ENCODE assay signal across 11 cellular contexts in the genomic region with DNA sequence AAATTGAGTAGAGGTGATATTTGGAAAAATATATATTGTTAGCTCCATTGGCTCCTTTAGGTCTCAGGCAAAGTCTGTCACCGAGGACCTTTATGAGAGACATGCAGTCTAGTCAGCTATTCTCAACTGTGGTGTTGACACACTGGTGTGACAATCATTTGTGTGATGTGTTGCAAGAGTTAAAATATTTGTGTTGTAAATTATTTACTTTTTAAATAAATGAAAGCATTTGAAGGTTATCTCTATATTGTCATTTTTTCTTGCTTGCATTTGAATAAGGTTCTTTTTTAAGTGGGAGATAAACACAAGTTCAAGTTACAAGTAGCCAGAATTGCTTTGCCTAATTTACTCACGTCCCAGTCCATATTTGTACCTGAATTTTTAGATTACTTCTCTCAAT. TPM values are rescaled to one million over a fixed set of nuclear protein-coding genes. Genes with fewer than 3 reads are reported as not detected.
DNase-seq lines count a peak whose midpoint lies in the region; ATAC-seq and TF ChIP-seq lines count a peak whose summit lies in the region.
"Had no signal": no experiment of that assay in that cellular context is flagged by ENCODE, and none has a peak within 500 bp of the region (broad histone marks: within the 10 kb centered on the region; RNA-seq: fewer than 3 reads in every experiment).

No MANE protein-coding gene starts in this region.

- DNase-seq in CD1c-positive myeloid dendritic cell (ENCODE audit: extremely low spot score) = peak; percentile 60
- no peak for DNase-seq in activated T-helper 2 cell treated with anti-CD3 and anti-CD28 coated beads, Interferon-gamma antibody, Interleukin-2, Interleukin-4, amounts not matched to agents 10 μg/mL and 5 μg/mL and 100 μg/mL, durations not matched to agents 14 hours and 24 hours and 36 hours (ENCODE audit: low spot score)
- DNase-seq in naive thymus-derived CD8-positive, alpha-beta T cell = no peak
- no peak for DNase-seq in T1000 (lab: John Stamatoyannopoulos, UW)
- no peak for DNase-seq in head of caudate nucleus
- no peak for DNase-seq in GM03348 (ENCODE audit: low spot score)
- DNase-seq: colonic mucosa, nucleus accumbens, Peyer's patch had no signal

- peak overlapping the region; percentile 88 for H3K4me3 Mint-ChIP-seq in activated T-helper 2 cell treated with anti-CD3 and anti-CD28 coated beads, Interferon-gamma antibody, Interleukin-2, Interleukin-4, amounts not matched to agents 10 μg/mL and 5 μg/mL and 100 μg/mL, durations not matched to agents 14 hours and 24 hours and 36 hours (ENCODE audit: low read depth)
- peak overlapping the region in 9 of 10 donors; percentile 46 to 98 (median 71) for H3K4me3 Mint-ChIP-seq in naive thymus-derived CD8-positive, alpha-beta T cell

- CTCF ChIA-PET in HEK293 (lab: Yijun Ruan, JAX) = interaction anchor here (0.6 kb wide), 1 partner anchor 80 kb away, joined by 5 read pairs; no protein-coding TSS in a partner anchor

- peaks cover 45% of the 10 kb centered on the region for H3K4me1 Mint-ChIP-seq in activated T-helper 2 cell treated with anti-CD3 and anti-CD28 coated beads, Interferon-gamma antibody, Interleukin-2, Interleukin-4, amounts not matched to agents 10 μg/mL and 5 μg/mL and 100 μg/mL, durations not matched to agents 14 hours and 24 hours and 36 hours (ENCODE audit: low read depth)
- peaks cover 35 to 65% (median 58%) of the 10 kb centered on the region in 4 donors for H3K4me1 Mint-ChIP-seq in naive thymus-derived CD8-positive, alpha-beta T cell

- POLR2A ChIA-PET in HEK293 (lab: Yijun Ruan, JAX) = no interaction called here
- POLR2A ChIA-PET in naive thymus-derived CD8-positive, alpha-beta T cell (lab: Charles Lee) = no interaction called here

- peaks cover 4% of the 10 kb centered on the region for H3K9me3 Mint-ChIP-seq in activated T-helper 2 cell treated with anti-CD3 and anti-CD28 coated beads, Interferon-gamma antibody, Interleukin-2, Interleukin-4, amounts not matched to agents 10 μg/mL and 5 μg/mL and 100 μg/mL, durations not matched to agents 14 hours and 24 hours and 36 hours
- peaks cover 0 to 2% (median 0%) of the 10 kb centered on the region in 9 donors for H3K9me3 Mint-ChIP-seq in naive thymus-derived CD8-positive, alpha-beta T cell

- H3K27ac ChIP-seq in HEK293 (ENCODE audit: extremely low read depth, low read depth, low read length) (0 out of 2 replicates have a peak overlapping the region, but pooled peaks have one; percentile 13), gastroesophageal sphincter (no peak overlapping the region)

- ATAC-seq in naive thymus-derived CD8-positive, alpha-beta T cell = no peak
- no peak for ATAC-seq in gastroesophageal sphincter

- H3K4me3 ChIP-seq in HEK293 (ENCODE audit: low read depth, low read length) (no peak overlapping the region), gastroesophageal sphincter (no peak overlapping the region)
- H3K4me3 ChIP-seq: Peyer's patch had no signal

- peak overlapping the region; percentile 86 for H3K27ac Mint-ChIP-seq in activated T-helper 2 cell treated with anti-CD3 and anti-CD28 coated beads, Interferon-gamma antibody, Interleukin-2, Interleukin-4, amounts not matched to agents 10 μg/mL and 5 μg/mL and 100 μg/mL, durations not matched to agents 14 hours and 24 hours and 36 hours
- peak overlapping the region in 6 of 10 donors; percentile 42 to 92 (median 68) for H3K27ac Mint-ChIP-seq in naive thymus-derived CD8-positive, alpha-beta T cell

- H3K9me3 ChIP-seq in HEK293 (ENCODE audit: control insufficient read depth, insufficient read depth, low read depth, low read length) (no peaks in the 10 kb centered on the region), gastroesophageal sphincter (no peaks in the 10 kb centered on the region)
- H3K9me3 ChIP-seq: colonic mucosa, Peyer's patch had no signal

- TF ChIP-seq CTCF in HEK293 (tag by site-specific recombination; IDR thresholded peaks at IDR 0.05) = no peak
- no peak for TF ChIP-seq CTCF in gastroesophageal sphincter (IDR thresholded peaks at IDR 0.05)

- H3K4me1 ChIP-seq in HEK293 (ENCODE audit: control insufficient read depth, insufficient read depth, low read length) (peaks cover 19% of the 10 kb centered on the region), gastroesophageal sphincter (peaks cover 0 to 55% (median 4%) of the 10 kb centered on the region in 3 donors)
- H3K4me1 ChIP-seq: colonic mucosa had no signal

- no peaks in the 10 kb centered on the region for H3K27me3 ChIP-seq in gastroesophageal sphincter
- H3K27me3 ChIP-seq: colonic mucosa, Peyer's patch had no signal

- TF ChIP-seq POLR2A in gastroesophageal sphincter (IDR thresholded peaks at IDR 0.05) = no peak

- H3K27me3 Mint-ChIP-seq in activated T-helper 2 cell treated with anti-CD3 and anti-CD28 coated beads, Interferon-gamma antibody, Interleukin-2, Interleukin-4, amounts not matched to agents 10 μg/mL and 5 μg/mL and 100 μg/mL, durations not matched to agents 14 hours and 24 hours and 36 hours (ENCODE audit: low read depth) = no peaks in the 10 kb centered on the region
- H3K27me3 Mint-ChIP-seq in naive thymus-derived CD8-positive, alpha-beta T cell = no peaks in the 10 kb centered on the region

- TF ChIP-seq EP300 in gastroesophageal sphincter (IDR thresholded peaks at IDR 0.05) = no peak

- H3K36me3 Mint-ChIP-seq in activated T-helper 2 cell treated with anti-CD3 and anti-CD28 coated beads, Interferon-gamma antibody, Interleukin-2, Interleukin-4, amounts not matched to agents 10 μg/mL and 5 μg/mL and 100 μg/mL, durations not matched to agents 14 hours and 24 hours and 36 hours (ENCODE audit: low read depth) = peaks cover 80% of the 10 kb centered on the region
- peaks cover 0 to 13% (median 2%) of the 10 kb centered on the region in 3 donors for H3K36me3 Mint-ChIP-seq in naive thymus-derived CD8-positive, alpha-beta T cell

- intact Hi-C loops in activated T-helper 2 cell treated with anti-CD3 and anti-CD28 coated beads, Interferon-gamma antibody, Interleukin-2, Interleukin-4, amounts not matched to agents 10 μg/mL and 5 μg/mL and 100 μg/mL, durations not matched to agents 14 hours and 24 hours and 36 hours (cut with micrococcal nuclease) = no loop called here
- intact Hi-C loops in head of caudate nucleus (cut with DNase I) = no loop called here

- no peaks in the 10 kb centered on the region for H3K36me3 ChIP-seq in HEK293 (ENCODE audit: control insufficient read depth in 2 of 2, insufficient read depth in 1 of 2, low read length in 2 of 2)
- no peaks in the 10 kb centered on the region for H3K36me3 ChIP-seq in gastroesophageal sphincter
- H3K36me3 ChIP-seq: colonic mucosa, Peyer's patch had no signal

- 58 to 64% methylated on average over 2 of the region's 2 CpGs for WGBS in gastroesophageal sphincter (ENCODE audit: low coverage in 1 of 2), 2 donors

TF ChIP-seq in HEK293, 187 proteins besides CTCF, POLR2A, EP300 and RAD21:
- TF ChIP-seq ZNF341 (tag by site-specific recombination; IDR thresholded peaks at IDR 0.05; ENCODE audit: low read depth) (no peak), PRDM6 (tag by site-specific recombination; IDR thresholded peaks at IDR 0.05) (peak; percentile 49), ZSCAN30 (tag by site-specific recombination; IDR thresholded peaks at IDR 0.05) (no peak)

RNA-seq across cellular contexts. Expression of gene REL, which starts 4.3 kb away (rescaled TPM):
- 118 and 123 TPM in 2 replicates for total RNA-seq in activated T-helper 2 cell treated with anti-CD3 and anti-CD28 coated beads, Interferon-gamma antibody, Interleukin-2, Interleukin-4, amounts not matched to agents 10 μg/mL and 5 μg/mL and 100 μg/mL, durations not matched to agents 14 hours and 24 hours and 36 hours
- total RNA-seq in naive thymus-derived CD8-positive, alpha-beta T cell = 10 to 100 TPM; 27.1 to 28.8 TPM
- polyA plus RNA-seq in naive thymus-derived CD8-positive, alpha-beta T cell = 10 to 100 TPM; 12.5 to 20.0 (median 13.7) TPM
- total RNA-seq in gastroesophageal sphincter = 10 to 100 TPM in 1 of 4 donors, 1 to 10 TPM in 3; 8.3 to 13.3 (median 9.5) TPM
